ENCODE assay signal across 8 cellular contexts in the genomic region with DNA sequence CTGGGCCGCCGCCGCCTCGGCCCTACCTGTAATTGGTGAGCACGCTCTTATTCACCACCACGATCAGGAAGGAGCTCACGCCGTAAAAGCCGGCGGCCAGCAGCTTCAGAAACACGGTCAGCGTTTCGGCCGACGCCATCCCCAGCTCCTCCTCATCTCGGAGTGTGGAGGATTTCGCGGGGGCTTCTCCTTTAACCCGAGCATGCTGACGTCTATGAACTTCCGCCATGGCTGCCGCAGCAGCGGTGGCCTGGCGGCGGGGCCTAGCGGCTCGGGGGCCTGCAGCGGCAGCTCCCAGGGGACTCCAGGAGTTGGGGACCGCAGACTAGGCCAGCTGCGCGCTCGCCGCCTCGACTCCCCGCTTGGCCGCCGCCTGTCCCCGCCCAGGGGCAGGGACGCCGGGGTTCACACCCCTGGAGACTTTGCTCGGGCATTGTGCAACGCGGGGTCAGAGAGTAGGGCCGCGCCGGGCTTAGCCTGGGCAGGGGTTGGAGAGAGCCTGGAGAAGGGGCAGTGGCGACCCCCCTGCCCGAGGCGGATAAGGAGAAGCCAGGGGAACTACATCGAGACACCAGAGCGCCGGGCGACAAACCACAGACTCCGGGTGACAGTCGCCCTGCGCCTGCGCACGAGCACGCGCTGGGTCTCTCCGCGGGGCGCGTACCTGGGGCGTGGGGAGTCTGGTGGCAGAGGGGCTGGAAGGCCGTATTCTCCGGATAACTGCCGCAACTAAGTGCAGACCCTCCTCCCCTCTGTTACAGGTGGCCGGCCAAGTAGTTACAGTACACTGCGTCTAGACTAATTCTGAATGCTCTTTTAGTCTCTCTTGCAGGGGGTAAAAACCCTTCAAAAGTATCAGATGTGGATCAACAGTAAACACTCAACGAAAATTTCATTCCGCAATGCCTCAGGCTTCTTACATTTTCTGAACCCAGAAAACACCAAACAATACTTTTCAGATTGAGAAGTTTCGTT. TPM values are rescaled to one million over a fixed set of nuclear protein-coding genes. Genes with fewer than 3 reads are reported as not detected.
A peak's percentile ranks its signal among the peaks of the same experiment; 100 is the strongest.
DNase-seq lines count a peak whose midpoint lies in the region; ATAC-seq and TF ChIP-seq lines count a peak whose summit lies in the region.

A gene (minus strand): TSS at position 364 of the 975 bp plus-strand sequence. CDS start 135 bp downstream, at position 229.

- peak within 1 kb of the TSS; percentile 88 for H3K27ac ChIP-seq in KMS-11

- peak within 1 kb of the TSS; percentile 44 for H3K4me3 ChIP-seq in KMS-11 (IDR thresholded peaks at IDR 0.05; ENCODE audit: insufficient read depth, low read depth, low read length)

- peaks cover 38% of the 10 kb centered on the region for H3K36me3 Mint-ChIP-seq in activated T-helper 17 cell treated with anti-CD3 and anti-CD28 coated beads, Interleukin-2, amount 50 U/mL, for 72 hours (ENCODE audit: low read depth)
- peaks cover 16% of the 10 kb centered on the region for H3K36me3 Mint-ChIP-seq in nephron (ENCODE audit: low read depth)

- TF ChIP-seq CTCF in KMS-11 (conservative IDR thresholded peaks at IDR 0.05; ENCODE audit: low read depth, low read length), result no peak
- no peak for TF ChIP-seq CTCF in nephron (IDR thresholded peaks at IDR 0.05; ENCODE audit: unreplicated experiment in 3 of 3)

- no peaks in the 10 kb centered on the region for H3K9me3 Mint-ChIP-seq in activated T-helper 17 cell treated with anti-CD3 and anti-CD28 coated beads, Interleukin-2, amount 50 U/mL, for 72 hours
- H3K9me3 Mint-ChIP-seq in nephron, result no peaks in the 10 kb centered on the region
- H3K9me3 Mint-ChIP-seq in stimulated activated naive CD8-positive, alpha-beta T cell treated with anti-CD3 and anti-CD28 coated beads, Interleukin-15, amount 100 ng/mL, for 72 hours, result no peaks in the 10 kb centered on the region

- H3K27ac Mint-ChIP-seq in activated T-helper 17 cell treated with anti-CD3 and anti-CD28 coated beads, Interleukin-2, amount 50 U/mL, for 72 hours, result peak within 1 kb of the TSS; percentile 82
- peak within 1 kb of the TSS; percentile 94 to 98 (median 95) for H3K27ac Mint-ChIP-seq in nephron
- H3K27ac Mint-ChIP-seq in stimulated activated naive CD8-positive, alpha-beta T cell treated with anti-CD3 and anti-CD28 coated beads, Interleukin-15, amount 100 ng/mL, for 72 hours, result peak within 1 kb of the TSS; percentile 98 to 99

- H3K27me3 ChIP-seq in KMS-11 (ENCODE audit: insufficient read depth, low read depth), result no peaks in the 10 kb centered on the region

- H3K36me3 ChIP-seq in KMS-11 (ENCODE audit: insufficient read depth), result no peaks in the 10 kb centered on the region

- no peaks in the 10 kb centered on the region for H4K20me1 ChIP-seq in KMS-11 (ENCODE audit: insufficient read depth)

- peak within 1 kb of the TSS; percentile 85 for H3K9ac ChIP-seq in KMS-11

- ATAC-seq in GM21786 (IDR thresholded peaks at IDR 0.05; ENCODE audit: unreplicated experiment), result peak; percentile 74
- peak; percentile 76 for ATAC-seq in activated T-helper 17 cell treated with anti-CD3 and anti-CD28 coated beads, Interleukin-2, amount 50 U/mL, for 72 hours (replicated peaks)
- peak; percentile 89 for ATAC-seq in stimulated activated naive CD8-positive, alpha-beta T cell treated with anti-CD3 and anti-CD28 coated beads, Interleukin-15, amount 100 ng/mL, for 72 hours

- peak within 1 kb of the TSS; percentile 92 for H3K4me2 ChIP-seq in KMS-11

- H2AFZ ChIP-seq in KMS-11 (ENCODE audit: low read depth), result peak within 1 kb of the TSS; percentile 88

- H3K4me1 ChIP-seq in KMS-11 (ENCODE audit: low read depth, poor library complexity, severe bottlenecking), result peaks cover 21% of the 10 kb centered on the region

- H3K79me2 ChIP-seq in KMS-11 (ENCODE audit: insufficient read depth, low read depth), result peaks cover 43% of the 10 kb centered on the region

- H3K4me1 Mint-ChIP-seq in activated T-helper 17 cell treated with anti-CD3 and anti-CD28 coated beads, Interleukin-2, amount 50 U/mL, for 72 hours, result peaks cover 10% of the 10 kb centered on the region
- H3K4me1 Mint-ChIP-seq in nephron, result peaks cover 23% of the 10 kb centered on the region
- H3K4me1 Mint-ChIP-seq in stimulated activated naive CD8-positive, alpha-beta T cell treated with anti-CD3 and anti-CD28 coated beads, Interleukin-15, amount 100 ng/mL, for 72 hours, result peaks cover 21% of the 10 kb centered on the region

- peak within 1 kb of the TSS; percentile 86 for H3K4me3 Mint-ChIP-seq in activated T-helper 17 cell treated with anti-CD3 and anti-CD28 coated beads, Interleukin-2, amount 50 U/mL, for 72 hours
- peak within 1 kb of the TSS; percentile 93 to 96 (median 94) for H3K4me3 Mint-ChIP-seq in nephron
- H3K4me3 Mint-ChIP-seq in stimulated activated naive CD8-positive, alpha-beta T cell treated with anti-CD3 and anti-CD28 coated beads, Interleukin-15, amount 100 ng/mL, for 72 hours, result peak within 1 kb of the TSS; percentile 94 to 95

- peaks cover under 1% of the 10 kb centered on the region for H3K27me3 Mint-ChIP-seq in activated T-helper 17 cell treated with anti-CD3 and anti-CD28 coated beads, Interleukin-2, amount 50 U/mL, for 72 hours
- H3K27me3 Mint-ChIP-seq in nephron (ENCODE audit: low read depth), result no peaks in the 10 kb centered on the region
- H3K27me3 Mint-ChIP-seq in stimulated activated naive CD8-positive, alpha-beta T cell treated with anti-CD3 and anti-CD28 coated beads, Interleukin-15, amount 100 ng/mL, for 72 hours, result peaks cover 2% of the 10 kb centered on the region

- peak; percentile 71 for DNase-seq in Daoy (ENCODE audit: low read depth)
- DNase-seq in RPMI8226, result peak; percentile 59
- peak; percentile 58 for DNase-seq in fibroblast of peridontal ligament (ENCODE audit: extremely low read depth)
- DNase-seq in stimulated activated naive CD8-positive, alpha-beta T cell treated with anti-CD3 and anti-CD28 coated beads, Interleukin-15, amount 100 ng/mL, for 72 hours, result peak; percentile 78 to 82

RNA-seq across cellular contexts. Expression of the gene that starts here (rescaled TPM):
- total RNA-seq in Daoy (2014; rRNA removed; shearing (Covaris generic)), result 20.1 and 20.3 TPM in 2 replicates
- 10 to 100 TPM; 10.3 to 16.2 TPM for total RNA-seq in activated T-helper 17 cell treated with anti-CD3 and anti-CD28 coated beads, Interleukin-2, amount 50 U/mL, for 72 hours

Comparison
In these comparisons a context has a peak if more than half of its experiments do, and no peak if none do; other contexts are left out.
1. Peak in every context shown above with its lines: DNase-seq, ATAC-seq, H3K4me3 ChIP-seq and H3K27ac ChIP-seq.